In the genomic region with DNA sequence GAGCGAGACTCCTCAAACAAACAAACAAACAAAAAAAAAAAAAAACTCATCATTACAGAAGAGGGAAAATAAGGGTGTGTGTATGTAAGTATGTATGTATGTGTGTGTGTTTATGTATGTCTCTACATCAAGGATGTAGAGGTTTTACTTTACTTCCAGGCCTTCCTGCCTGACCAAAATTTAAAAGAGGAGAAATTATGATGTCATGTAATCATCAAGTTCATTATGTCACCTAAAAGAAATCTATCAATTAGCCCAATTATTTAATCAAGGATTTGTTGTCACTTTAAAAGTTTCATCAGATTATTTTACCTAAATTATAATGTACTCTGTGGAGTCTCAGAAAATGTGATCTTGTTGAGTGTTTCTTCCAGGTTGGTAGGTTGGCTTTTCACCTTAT, we compare ENCODE assay signal across 1 cellular context.
TF ChIP-seq lines count a peak whose summit lies in the region.

No MANE protein-coding gene starts in this region.

TF ChIP-seq in HepG2, 621 proteins besides CTCF, POLR2A, EP300 and RAD21:
- peak; percentile 85 for TF ChIP-seq ATF7 (IDR thresholded peaks at IDR 0.05)
- no peak for TF ChIP-seq ATF7 (CRISPR knock-in tag; IDR thresholded peaks at IDR 0.05)
- 0 out of 2 replicates have a peak, but pooled peaks have one; percentile 6 for TF ChIP-seq CREB1 (IDR thresholded peaks at IDR 0.05)
- no peak for TF ChIP-seq CREB1 (CRISPR knock-in tag; IDR thresholded peaks at IDR 0.05)
- TF ChIP-seq FOXJ3 (CRISPR knock-in tag; IDR thresholded peaks at IDR 0.05; ENCODE audit: borderline replicate concordance), result no peak
